1 cellular context compared by ENCODE assay signal in genomic region chr20:1473821-1474220, GRCh38.
TF ChIP-seq lines count a peak whose summit lies in the region.

No MANE protein-coding gene starts in this region.

TF ChIP-seq in H1, 55 proteins besides CTCF, POLR2A, EP300 and RAD21:
- no peak for TF ChIP-seq ZNF274 (IDR thresholded peaks at IDR 0.05; ENCODE audit: borderline replicate concordance, extremely low read depth, low read length)
- no peak for TF ChIP-seq CREB1 (IDR thresholded peaks at IDR 0.05)
- TF ChIP-seq RBBP5 (IDR thresholded peaks at IDR 0.05; ENCODE audit: borderline replicate concordance, low read depth, low read length), result no peak
- no peak for TF ChIP-seq BRCA1 (IDR thresholded peaks at IDR 0.05; ENCODE audit: low read depth, low read length)
- no peak for TF ChIP-seq GTF2F1 (IDR thresholded peaks at IDR 0.05; ENCODE audit: borderline replicate concordance, low read depth, low read length)
- no peak for TF ChIP-seq SP1 (IDR thresholded peaks at IDR 0.05; ENCODE audit: low read depth, low read length)
